Comparison of ENCODE assay signal across 1 cellular context in genomic region chr14:30874120-30874998, GRCh38.
TF ChIP-seq lines count a peak whose summit lies in the region.

Gene COCH, plus strand, starts transcription at chr14:30874559. Its CDS starts 380 bp downstream, at chr14:30874939.

TF ChIP-seq in HepG2, 621 proteins besides CTCF, POLR2A, EP300 and RAD21 (continued from another document and continues in another):
- peak; percentile 60 for TF ChIP-seq ZNF503 (CRISPR knock-in tag; IDR thresholded peaks at IDR 0.05)
- peak; percentile 94 for TF ChIP-seq ZNF431 (CRISPR knock-in tag; IDR thresholded peaks at IDR 0.05; ENCODE audit: borderline replicate concordance, low read depth)
- TF ChIP-seq NFIC (IDR thresholded peaks at IDR 0.05; ENCODE audit: low read length) = no peak
- TF ChIP-seq ATRX (CRISPR knock-in tag; IDR thresholded peaks at IDR 0.05; ENCODE audit: borderline replicate concordance) = no peak
- no peak for TF ChIP-seq CEBPZ (IDR thresholded peaks at IDR 0.05; ENCODE audit: low read length)
- TF ChIP-seq HOXA5 (CRISPR knock-in tag; IDR thresholded peaks at IDR 0.05) = peak; percentile 94
- peak; percentile 91 for TF ChIP-seq ZNF703 (CRISPR knock-in tag; IDR thresholded peaks at IDR 0.05; ENCODE audit: borderline replicate concordance)
- peak; percentile 91 for TF ChIP-seq ZNF839 (CRISPR knock-in tag; IDR thresholded peaks at IDR 0.05; ENCODE audit: borderline replicate concordance)
- TF ChIP-seq MBNL3 (CRISPR knock-in tag; conservative IDR thresholded peaks at IDR 0.05) = no peak
- TF ChIP-seq ZNF101 (CRISPR knock-in tag; IDR thresholded peaks at IDR 0.05; ENCODE audit: borderline replicate concordance, low read depth) = no peak
- TF ChIP-seq SKI (IDR thresholded peaks at IDR 0.05; ENCODE audit: partially characterized antibody) = peak; percentile 59
- TF ChIP-seq SNAI1 (CRISPR knock-in tag; IDR thresholded peaks at IDR 0.05; ENCODE audit: borderline replicate concordance) = peak; percentile 97
- no peak; the same call in 1 of the 2 replicates for TF ChIP-seq KDM4B (CRISPR knock-in tag; IDR thresholded peaks at IDR 0.05)
- no peak for TF ChIP-seq MIER3 (CRISPR knock-in tag; IDR thresholded peaks at IDR 0.05; ENCODE audit: borderline replicate concordance)
- TF ChIP-seq IRF9 (CRISPR knock-in tag; IDR thresholded peaks at IDR 0.05; ENCODE audit: borderline replicate concordance) = peak; percentile 96; the same call in 1 of the 2 replicates
- TF ChIP-seq ZNF552 (CRISPR knock-in tag; IDR thresholded peaks at IDR 0.05; ENCODE audit: borderline replicate concordance) = peak; percentile 97
- TF ChIP-seq ZNF362 (CRISPR knock-in tag; IDR thresholded peaks at IDR 0.05; ENCODE audit: borderline replicate concordance) = no peak; the same call in 1 of the 2 replicates
- peak; percentile 96; the same call in 1 of the 2 replicates for TF ChIP-seq NFKB2 (CRISPR knock-in tag; IDR thresholded peaks at IDR 0.05; ENCODE audit: borderline replicate concordance)
- TF ChIP-seq RBM39 (IDR thresholded peaks at IDR 0.05; ENCODE audit: low read depth, low read length, poor library complexity, severe bottlenecking) = peak; percentile 96
- no peak for TF ChIP-seq RARG (CRISPR knock-in tag; IDR thresholded peaks at IDR 0.05; ENCODE audit: low read depth)
- TF ChIP-seq ZNF784 (CRISPR knock-in tag; IDR thresholded peaks at IDR 0.05; ENCODE audit: borderline replicate concordance) = peak; percentile 95
- no peak; the same call in 1 of the 2 replicates for TF ChIP-seq ZNF460 (CRISPR knock-in tag; IDR thresholded peaks at IDR 0.05; ENCODE audit: borderline replicate concordance)
- peak; percentile 83 for TF ChIP-seq EED (CRISPR knock-in tag; IDR thresholded peaks at IDR 0.05)
- no peak; the same call in 1 of the 2 replicates for TF ChIP-seq ZKSCAN8 (CRISPR knock-in tag; IDR thresholded peaks at IDR 0.05; ENCODE audit: borderline replicate concordance)
- TF ChIP-seq ZC3H4 (CRISPR knock-in tag; IDR thresholded peaks at IDR 0.05; ENCODE audit: borderline replicate concordance) = no peak
- TF ChIP-seq KAT8 (CRISPR knock-in tag; IDR thresholded peaks at IDR 0.05) = peak; percentile 80; the same call in 1 of the 2 replicates
- TF ChIP-seq SUZ12 (IDR thresholded peaks at IDR 0.05; ENCODE audit: low read depth, low read length) = no peak
- no peak for TF ChIP-seq ETV6 (CRISPR knock-in tag; conservative IDR thresholded peaks at IDR 0.05)
- TF ChIP-seq SMAD3 (CRISPR knock-in tag; IDR thresholded peaks at IDR 0.05) = peak; percentile 67; the same call in 1 of the 2 replicates
- peak; percentile 97 for TF ChIP-seq ZNF790 (CRISPR knock-in tag; IDR thresholded peaks at IDR 0.05; ENCODE audit: borderline replicate concordance)
- TF ChIP-seq ZNF3 (CRISPR knock-in tag; IDR thresholded peaks at IDR 0.05) = no peak; the same call in 1 of the 2 replicates
- TF ChIP-seq ZBTB49 (CRISPR knock-in tag; IDR thresholded peaks at IDR 0.05; ENCODE audit: borderline replicate concordance) = no peak
- TF ChIP-seq ZNF770 (CRISPR knock-in tag; IDR thresholded peaks at IDR 0.05) = peak; percentile 86
- 0 out of 2 replicates have a peak, but pooled peaks have one; percentile 86 for TF ChIP-seq XBP1 (CRISPR knock-in tag; IDR thresholded peaks at IDR 0.05)
- 0 out of 2 replicates have a peak, but pooled peaks have one; percentile 60 for TF ChIP-seq IRF1 (CRISPR knock-in tag; IDR thresholded peaks at IDR 0.05; ENCODE audit: low read depth)
- peak; percentile 53 for TF ChIP-seq RXRA (CRISPR knock-in tag; IDR thresholded peaks at IDR 0.05)
- no peak for TF ChIP-seq ATF1 (CRISPR knock-in tag; IDR thresholded peaks at IDR 0.05)
- TF ChIP-seq ZNF143 (CRISPR knock-in tag; IDR thresholded peaks at IDR 0.05) = 0 out of 2 replicates have a peak, but pooled peaks have one; percentile 43
- TF ChIP-seq REST (IDR thresholded peaks at IDR 0.05; ENCODE audit: borderline replicate concordance in 1 of 2, low read depth in 1 of 2, low read length in 2 of 2) = no peak; a peak in 1 of 4 replicates
- TF ChIP-seq ZNF740 (CRISPR knock-in tag; IDR thresholded peaks at IDR 0.05) = peak; percentile 91; the same call in 1 of the 2 replicates
- TF ChIP-seq ZFP36L2 (CRISPR knock-in tag; IDR thresholded peaks at IDR 0.05) = no peak
